Comparison of ENCODE assay signal across 22 cellular contexts in genomic region chrX:81286608-81287007, GRCh38.
"Had no signal": no experiment of that assay in that cellular context is flagged by ENCODE, and none has a peak within 500 bp of the region (broad histone marks: within the 10 kb centered on the region; RNA-seq: fewer than 3 reads in every experiment).

No MANE protein-coding gene starts in this region.

- H3K4me3 ChIP-seq: breast epithelium had no signal

- H3K36me3 ChIP-seq: breast epithelium had no signal

- DNase-seq: activated CD4-positive, alpha-beta T cell treated with anti-CD3 and anti-CD28 coated beads for 48 hours; activated CD4-positive, alpha-beta T cell treated with anti-CD3 and anti-CD28 coated beads, Interleukin-2, amount 50 U/mL, for 4 hours; activated CD4-positive, CD25-positive, alpha-beta regulatory T cell treated with anti-CD3 and anti-CD28 coated beads, Interleukin-2, amount 50 U/mL, for 72 hours; activated CD8-positive, alpha-beta memory T cell treated with anti-CD3 and anti-CD28 coated beads, Interleukin-2, amount 50 U/mL, for 48 hours; activated CD8-positive, alpha-beta T cell treated with anti-CD3 and anti-CD28 coated beads, Interleukin-2, amount 10 ng/mL, durations not matched to agents 7 days and 5 days; activated effector memory CD4-positive, alpha-beta T cell treated with Interleukin-2 at 50 U/mL for 16 hours; activated naive CD4-positive, alpha-beta T cell; activated T-cell treated with anti-CD3 and anti-CD28 coated beads, Interleukin-2, amount 50 U/mL, for 1 hour; aorta; central memory CD4-positive, alpha-beta T cell; Kasumi-1; NCI-H1092; NCI-H1930; NCI-H2171 treated with DMSO at 0.1 percent for 48 hours; NCI-H226; NCI-H526 treated with DMSO at 0.1 percent for 48 hours; SIG-M5; T-helper 17 cell; T-helper 9 cell had no signal

- H3K27me3 ChIP-seq: breast epithelium had no signal

- H3K27ac ChIP-seq: breast epithelium had no signal

- ATAC-seq: activated CD8-positive, alpha-beta T cell treated with anti-CD3 and anti-CD28 coated beads, Interleukin-2, amount 10 ng/mL, durations not matched to agents 7 days and 5 days; T-helper 17 cell; WTC11 had no signal

- FAIRE-seq: RCC 7860 had no signal

- H3K4me1 ChIP-seq: breast epithelium had no signal
